Comparison of ENCODE assay signal across 22 cellular contexts in the genomic region with DNA sequence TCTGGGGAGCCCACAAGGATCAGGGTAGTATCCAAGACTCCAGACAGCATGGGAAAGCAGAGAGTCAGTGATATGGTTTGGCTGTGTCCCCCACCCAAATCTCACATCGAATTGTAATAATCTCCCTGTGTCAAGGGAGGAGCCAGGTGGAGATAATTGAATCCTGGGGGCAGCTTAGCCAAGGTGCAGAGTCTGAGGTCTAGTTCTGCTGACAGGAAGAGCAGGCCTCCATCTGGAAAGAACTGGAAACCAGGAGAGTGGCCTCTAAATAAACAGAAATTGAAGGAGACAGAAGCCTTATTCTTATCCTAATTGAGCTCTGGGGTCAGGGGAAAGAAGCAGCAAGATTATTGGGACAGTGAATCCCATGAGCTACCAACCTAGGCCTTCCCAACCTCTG.
"Had no signal": no experiment of that assay in that cellular context is flagged by ENCODE, and none has a peak within 500 bp of the region (broad histone marks: within the 10 kb centered on the region; RNA-seq: fewer than 3 reads in every experiment).

No MANE protein-coding gene starts in this region.

- DNase-seq: IMR-90, Karpas-422, KG1, MG63, NCI-H1092, NCI-H1105 treated with DMSO at 0.1 percent for 48 hours, NCI-H1436, NCI-H187, NCI-H2029, NCI-H2081 treated with DMSO at 0.1 percent for 48 hours, NCI-H2171, NCI-H226, NCI-H446, NCI-H510A, NCI-H524 treated with DMSO at 0.1 percent for 48 hours, NCI-H69, NCI-H774, Right ventricle myocardium superior, RPMI8226, SIG-M5, SK-N-SH, SW 1271 had no signal

- H3K4me3 ChIP-seq: MG63 had no signal

- H3K4me2 ChIP-seq: SK-N-SH had no signal

- H3K9me3 ChIP-seq: MG63, SK-N-SH had no signal

- H3K36me3 ChIP-seq: MG63 had no signal

- H3K9me2 ChIP-seq: SK-N-SH had no signal

- H3K27me3 ChIP-seq: MG63 had no signal
